8 cellular contexts compared by ENCODE assay signal in genomic region chr2:224952942-224953657, GRCh38.
DNase-seq lines count a peak whose midpoint lies in the region; ATAC-seq and TF ChIP-seq lines count a peak whose summit lies in the region.

No MANE protein-coding gene starts in this region.

- H3K27ac ChIP-seq in heart left ventricle, result peak overlapping the region in 1 of 12 donors; percentile 50

- peak in 3 of 4 donors; percentile 43 to 79 (median 49) for ATAC-seq in heart left ventricle
- ATAC-seq in HG02973 (IDR thresholded peaks at IDR 0.05; ENCODE audit: unreplicated experiment), result peak; percentile 55
- ATAC-seq in memory B cell (ENCODE audit: low read depth), result peak; percentile 87

- no peaks in the 10 kb centered on the region for H3K36me3 ChIP-seq in heart left ventricle

- peaks cover 5% of the 10 kb centered on the region for H3K9me3 Mint-ChIP-seq in memory B cell

- TF ChIP-seq POLR2A in heart left ventricle (IDR thresholded peaks at IDR 0.05), result no peak

- no peak for TF ChIP-seq CTCF in heart left ventricle (IDR thresholded peaks at IDR 0.05)

- 73 to 81% (median 77%) methylated on average over 6 of the region's 6 CpGs for WGBS in heart left ventricle, 4 donors

- H3K36me3 Mint-ChIP-seq in memory B cell, result no peaks in the 10 kb centered on the region

- peak overlapping the region; percentile 65 for H3K27ac Mint-ChIP-seq in memory B cell

- peak overlapping the region; percentile 54 for H3K4me3 Mint-ChIP-seq in memory B cell

- intact Hi-C loops in heart left ventricle (cut with DNase I), result no loop called here
- intact Hi-C loops in cardiac septum (cut with DNase I), result no loop called here

- peaks cover 0 to 74% (median 0%) of the 10 kb centered on the region in 12 donors for H3K4me1 ChIP-seq in heart left ventricle

- no peak overlapping the region for H3K4me3 ChIP-seq in heart left ventricle

- H3K9me3 ChIP-seq in heart left ventricle, result no peaks in the 10 kb centered on the region

- H3K4me1 Mint-ChIP-seq in memory B cell, result peaks cover 49% of the 10 kb centered on the region

- H3K27me3 ChIP-seq in heart left ventricle, result no peaks in the 10 kb centered on the region

- DNase-seq in heart left ventricle (peak in 1 of 5 donors; percentile 24), cardiac septum (ENCODE audit: low spot score) (no peak), SIG-M5 (lab: John Stamatoyannopoulos, UW) (peak; percentile 93), memory B cell (ENCODE audit: low spot score in 2 of 2) (peak in 1 of 2 donors; percentile 54), NCI-H1105 (lab: John Stamatoyannopoulos, UW) (no peak), NCI-H1436 treated with DMSO at 0.1 percent for 48 hours (lab: John Stamatoyannopoulos, UW) (no peak), RKO (ENCODE audit: low spot score) (no peak)

- no peaks in the 10 kb centered on the region for H3K27me3 Mint-ChIP-seq in memory B cell
